In genomic region chr16:78099372-78100161, GRCh38 we compare ENCODE assay signal across 8 cellular contexts.
A peak's percentile ranks its signal among the peaks of the same experiment; 100 is the strongest.
DNase-seq lines count a peak whose midpoint lies in the region; ATAC-seq and TF ChIP-seq lines count a peak whose summit lies in the region.

TSS of gene WWOX (plus strand) at chr16:78099654.

- H3K4me3 ChIP-seq in AG10803 (ENCODE audit: low read length), result peak within 1 kb of the TSS; percentile 97

- DNase-seq in AG10803 (ENCODE audit: low read depth), result peak; percentile 98
- DNase-seq in NCI-H345 (lab: John Stamatoyannopoulos, UW), result peak; percentile 94
- DNase-seq in activated CD4-positive, CD25-positive, alpha-beta regulatory T cell treated with anti-CD3 and anti-CD28 coated beads, Interleukin-2, amount 50 U/mL, for 16 hours (ENCODE audit: low read depth, low spot score), result peak; percentile 91
- DNase-seq in cerebellar cortex (ENCODE audit: low spot score), result peak; percentile 98
- peak; percentile 99 for DNase-seq in islet precursor cell
- peak; percentile 83 to 93 (median 92) for DNase-seq in stimulated activated CD4-positive, alpha-beta T cell treated with anti-CD3 and anti-CD28 coated beads, Interleukin-12 subunit alpha, Interleukin-12 subunit beta, amount 100 ng/mL, for 48 hours (ENCODE audit: low read depth in 2 of 3, low spot score in 1 of 3)

- TF ChIP-seq CTCF in AG10803 (conservative IDR thresholded peaks at IDR 0.05; ENCODE audit: low read length), result peak; percentile 65

- ATAC-seq in GM19023 (IDR thresholded peaks at IDR 0.05; ENCODE audit: unreplicated experiment), result peak; percentile 94
- peak; percentile 95 for ATAC-seq in HG03280 (IDR thresholded peaks at IDR 0.05; ENCODE audit: unreplicated experiment)

Comparison
In these comparisons a context has a peak if more than half of its experiments do, and no peak if none do; other contexts are left out.
1. Peak in every context shown above with its lines: DNase-seq, ATAC-seq and H3K4me3 ChIP-seq.